ENCODE assay signal across 13 cellular contexts in genomic region chr1:198679535-198680173, GRCh38. TPM values are rescaled to one million over a fixed set of nuclear protein-coding genes. Genes with fewer than 3 reads are reported as not detected.
DNase-seq lines count a peak whose midpoint lies in the region; ATAC-seq and TF ChIP-seq lines count a peak whose summit lies in the region.
"Had no signal": no experiment of that assay in that cellular context is flagged by ENCODE, and none has a peak within 500 bp of the region (broad histone marks: within the 10 kb centered on the region; RNA-seq: fewer than 3 reads in every experiment).

No MANE protein-coding gene starts in this region.

- H3K9me3 ChIP-seq in CD4-positive, alpha-beta T cell (ENCODE audit: control insufficient read depth, low read length), result no peaks in the 10 kb centered on the region
- no peaks in the 10 kb centered on the region for H3K9me3 ChIP-seq in Loucy (ENCODE audit: insufficient read depth, low read depth, low read length)
- H3K9me3 ChIP-seq: heart left ventricle, SJSA1 had no signal

- no peaks in the 10 kb centered on the region for H3K27me3 ChIP-seq in CD4-positive, alpha-beta T cell (ENCODE audit: control insufficient read depth, insufficient read depth, low read length)
- no peaks in the 10 kb centered on the region for H3K27me3 ChIP-seq in Loucy (ENCODE audit: insufficient read depth, low read length, poor library complexity, severe bottlenecking)
- H3K27me3 ChIP-seq: dorsolateral prefrontal cortex, heart left ventricle, SJSA1 had no signal

- no peak for ATAC-seq in CD4-positive, alpha-beta T cell (ENCODE audit: poor library complexity)
- no peak for ATAC-seq in naive thymus-derived CD8-positive, alpha-beta T cell
- ATAC-seq in GM19467 (IDR thresholded peaks at IDR 0.05; ENCODE audit: unreplicated experiment) (no peak), HG02885 (IDR thresholded peaks at IDR 0.05; ENCODE audit: poor library complexity, unreplicated experiment) (no peak)
- ATAC-seq: HepG2 had no signal

- H3K27ac Mint-ChIP-seq in CD4-positive, alpha-beta T cell, result peak overlapping the region; percentile 100
- H3K27ac Mint-ChIP-seq in activated naive CD4-positive, alpha-beta T cell treated with anti-CD3 and anti-CD28 coated beads, Interleukin-2, amount 10 ng/mL, durations not matched to agents 7 days and 5 days, result peak overlapping the region; percentile 88
- peak overlapping the region; percentile 98 to 100 (median 99) for H3K27ac Mint-ChIP-seq in naive thymus-derived CD8-positive, alpha-beta T cell

- intact Hi-C loops in CD4-positive, alpha-beta T cell (cut with DNase I, micrococcal nuclease), result loop anchor here (5.0 to 10.0 kb wide), 4 partner anchors 37 to 765 kb away; partner anchors contain the start of genes LHX9 (in 1 of the 2) and NEK7 (in 1 of the 2)

- peaks cover 67% of the 10 kb centered on the region for H3K36me3 Mint-ChIP-seq in CD4-positive, alpha-beta T cell (ENCODE audit: low read depth)
- peaks cover 62% of the 10 kb centered on the region for H3K36me3 Mint-ChIP-seq in activated naive CD4-positive, alpha-beta T cell treated with anti-CD3 and anti-CD28 coated beads, Interleukin-2, amount 10 ng/mL, durations not matched to agents 7 days and 5 days
- peaks cover 0 to 29% (median 27%) of the 10 kb centered on the region in 3 donors for H3K36me3 Mint-ChIP-seq in naive thymus-derived CD8-positive, alpha-beta T cell

- peak overlapping the region; percentile 89 for H3K27ac ChIP-seq in CD4-positive, alpha-beta T cell (ENCODE audit: low read depth, low read length)
- H3K27ac ChIP-seq: dorsolateral prefrontal cortex, SJSA1 had no signal

- H3K4me1 Mint-ChIP-seq in CD4-positive, alpha-beta T cell (ENCODE audit: low read depth), result peaks cover 89% of the 10 kb centered on the region
- H3K4me1 Mint-ChIP-seq in activated naive CD4-positive, alpha-beta T cell treated with anti-CD3 and anti-CD28 coated beads, Interleukin-2, amount 10 ng/mL, durations not matched to agents 7 days and 5 days, result peaks cover 91% of the 10 kb centered on the region
- H3K4me1 Mint-ChIP-seq in naive thymus-derived CD8-positive, alpha-beta T cell, result peaks cover 38 to 95% (median 80%) of the 10 kb centered on the region in 4 donors

- H4K20me1 ChIP-seq in Loucy (ENCODE audit: insufficient read depth, low read length, poor library complexity, severe bottlenecking), result peaks cover 23% of the 10 kb centered on the region

- H3K9me2 ChIP-seq in Loucy (replicated peaks; ENCODE audit: low read depth, low read length), result no peaks in the 10 kb centered on the region

- peak overlapping the region; percentile 68 for H3K4me3 ChIP-seq in Loucy (ENCODE audit: low read length, poor library complexity, severe bottlenecking)
- H3K4me3 ChIP-seq: dorsolateral prefrontal cortex, SJSA1 had no signal

- no peak for TF ChIP-seq CTCF in CD4-positive, alpha-beta T cell (IDR thresholded peaks at IDR 0.05)
- no peak for TF ChIP-seq CTCF in Loucy (conservative IDR thresholded peaks at IDR 0.05; ENCODE audit: low read length)

- POLR2A ChIA-PET in CD4-positive, alpha-beta T cell (lab: Charles Lee), result interaction anchor here (0.6 to 20.3 kb wide), 15 partner anchors 10 to 760 kb away, joined by 3 to 317 read pairs (median 6); partner anchors contain the start of gene PTPRC
- POLR2A ChIA-PET in naive thymus-derived CD8-positive, alpha-beta T cell (lab: Charles Lee), result interaction anchor here (0.7 to 8.4 kb wide), 13 partner anchors 11 to 154 kb away, joined by 3 to 110 read pairs (median 5); partner anchors contain the start of gene PTPRC

- peak overlapping the region; percentile 63 for H3K4me3 Mint-ChIP-seq in CD4-positive, alpha-beta T cell
- peak overlapping the region; percentile 74 for H3K4me3 Mint-ChIP-seq in activated naive CD4-positive, alpha-beta T cell treated with anti-CD3 and anti-CD28 coated beads, Interleukin-2, amount 10 ng/mL, durations not matched to agents 7 days and 5 days
- H3K4me3 Mint-ChIP-seq in naive thymus-derived CD8-positive, alpha-beta T cell, result peak overlapping the region; percentile 66 to 86 (median 80)

- peak overlapping the region; percentile 92 for H3K4me2 ChIP-seq in Loucy (ENCODE audit: low read depth, low read length, poor library complexity, severe bottlenecking)

- H3F3A ChIP-seq in Loucy (ENCODE audit: low read depth), result peaks cover 46% of the 10 kb centered on the region

- peaks cover 34% of the 10 kb centered on the region; the same call in 1 of the 2 replicates for H3K36me3 ChIP-seq in Loucy (ENCODE audit: insufficient read depth, low read length)
- H3K36me3 ChIP-seq: heart left ventricle, SJSA1 had no signal

- CTCF ChIA-PET in CD4-positive, alpha-beta T cell (lab: Charles Lee), result interaction anchor here (1.1 to 2.3 kb wide), 4 partner anchors 22 to 59 kb away, joined by 4 to 5 read pairs (median 4); no protein-coding TSS in a partner anchor
- CTCF ChIA-PET in activated naive CD4-positive, alpha-beta T cell treated with anti-CD3 and anti-CD28 coated beads, Interleukin-2, amount 10 ng/mL, durations not matched to agents 7 days and 5 days (lab: Charles Lee), result interaction anchor here (1.6 kb wide), 1 partner anchor 55 kb away, joined by 3 read pairs; no protein-coding TSS in a partner anchor

- peaks cover 95% of the 10 kb centered on the region for H3K4me1 ChIP-seq in Loucy (ENCODE audit: insufficient read depth, low read length, poor library complexity, severe bottlenecking)

- no peaks in the 10 kb centered on the region for H3K9me3 Mint-ChIP-seq in CD4-positive, alpha-beta T cell
- H3K9me3 Mint-ChIP-seq in activated naive CD4-positive, alpha-beta T cell treated with anti-CD3 and anti-CD28 coated beads, Interleukin-2, amount 10 ng/mL, durations not matched to agents 7 days and 5 days, result peaks cover 2% of the 10 kb centered on the region
- peaks cover 0 to 9% (median 0%) of the 10 kb centered on the region in 9 donors for H3K9me3 Mint-ChIP-seq in naive thymus-derived CD8-positive, alpha-beta T cell

- no peaks in the 10 kb centered on the region for H3K27me3 Mint-ChIP-seq in CD4-positive, alpha-beta T cell
- H3K27me3 Mint-ChIP-seq in activated naive CD4-positive, alpha-beta T cell treated with anti-CD3 and anti-CD28 coated beads, Interleukin-2, amount 10 ng/mL, durations not matched to agents 7 days and 5 days, result no peaks in the 10 kb centered on the region
- H3K27me3 Mint-ChIP-seq in naive thymus-derived CD8-positive, alpha-beta T cell, result no peaks in the 10 kb centered on the region

- no peak overlapping the region for H2AFZ ChIP-seq in Loucy (ENCODE audit: low read length)

- peak in 4 of 10 experiments; percentile 17 to 46 (median 32) for DNase-seq in CD4-positive, alpha-beta T cell
- peak; percentile 24 for DNase-seq in activated naive CD4-positive, alpha-beta T cell treated with anti-CD3 and anti-CD28 coated beads, Interleukin-2, amount 10 ng/mL, durations not matched to agents 7 days and 5 days
- DNase-seq in naive thymus-derived CD8-positive, alpha-beta T cell, result peak in 2 of 10 donors; percentile 55 to 63
- DNase-seq in A172 (ENCODE audit: low spot score) (no peak), HuH-7 (ENCODE audit: low spot score) (no peak)
- DNase-seq: COR-L47, dorsolateral prefrontal cortex had no signal

- H3K9ac ChIP-seq in Loucy (ENCODE audit: low read depth, low read length, poor library complexity, severe bottlenecking), result peak overlapping the region; percentile 70

- H3K79me2 ChIP-seq in Loucy (ENCODE audit: insufficient read depth, low read length), result peaks cover 89% of the 10 kb centered on the region

RNA-seq across cellular contexts. Expression of gene PTPRC, which starts 40.8 kb away (rescaled TPM):
- 100 to 1,000 TPM; 661 to 698 TPM for total RNA-seq in CD4-positive, alpha-beta T cell
- 100 to 1,000 TPM; 906 to 970 TPM for total RNA-seq in naive thymus-derived CD8-positive, alpha-beta T cell
- polyA plus RNA-seq in naive thymus-derived CD8-positive, alpha-beta T cell, result 1,000 to 10,000 TPM in 2 of 3 donors, 100 to 1,000 TPM in 1; 980 to 1,253 (median 1,023) TPM
- total RNA-seq in A172 (2014; rRNA removed; shearing (Covaris generic)), result 2.8 and 3.1 TPM in 2 replicates
- total RNA-seq: HepG2, SJSA1 had no signal
- polyA plus RNA-seq: HepG2 had no signal

Comparison
In these comparisons a context has a peak if more than half of its experiments do, and no peak if none do; other contexts are left out.
1. RNA of gene PTPRC, which starts 40.8 kb away (total RNA-seq): 906 to 970 TPM in naive thymus-derived CD8-positive, alpha-beta T cell and 661 to 698 TPM in CD4-positive, alpha-beta T cell; 2.8 to 3.1 TPM in A172; every median in the first group is over 100 times any median in the second.
2. Peak in every context shown above with its lines, with median percentiles within 50 percentile points of each other: H3K27ac Mint-ChIP-seq and H3K4me3 Mint-ChIP-seq.